ENCODE assay signal across 1 cellular context in genomic region chr3:45054196-45054857, GRCh38.
A peak's percentile ranks its signal among the peaks of the same experiment; 100 is the strongest.
TF ChIP-seq lines count a peak whose summit lies in the region.

No MANE protein-coding gene starts in this region.

TF ChIP-seq in K562, 482 proteins besides CTCF, POLR2A, EP300 and RAD21 (continued from another document and continues in another):
- no peak for TF ChIP-seq FOXP1 (CRISPR knock-in tag; IDR thresholded peaks at IDR 0.05)
- TF ChIP-seq JUND (IDR thresholded peaks at IDR 0.05; ENCODE audit: borderline replicate concordance, low read depth, low read length) = no peak
- TF ChIP-seq JUND (tag; IDR thresholded peaks at IDR 0.05; ENCODE audit: borderline replicate concordance, low read depth, low read length) = no peak
- no peak for TF ChIP-seq U2AF2 (optimal IDR thresholded peaks at IDR 0.05; ENCODE audit: low read depth, low read length)
- no peak for TF ChIP-seq MYC (IDR thresholded peaks at IDR 0.05; ENCODE audit: low read depth, low read length)
- TF ChIP-seq MYC (CRISPR knock-in tag; IDR thresholded peaks at IDR 0.05; ENCODE audit: borderline replicate concordance, low read depth) = peak; percentile 95; the same call in 1 of the 2 replicates
- no peak for TF ChIP-seq ZNF518B (CRISPR knock-in tag; IDR thresholded peaks at IDR 0.05)
- TF ChIP-seq SRSF7 (optimal IDR thresholded peaks at IDR 0.05; ENCODE audit: low read depth, low read length) = no peak
- peak; percentile 87; the same call in 1 of the 2 replicates for TF ChIP-seq GTF2E2 (tag; IDR thresholded peaks at IDR 0.05)
- TF ChIP-seq, protein P1, sequence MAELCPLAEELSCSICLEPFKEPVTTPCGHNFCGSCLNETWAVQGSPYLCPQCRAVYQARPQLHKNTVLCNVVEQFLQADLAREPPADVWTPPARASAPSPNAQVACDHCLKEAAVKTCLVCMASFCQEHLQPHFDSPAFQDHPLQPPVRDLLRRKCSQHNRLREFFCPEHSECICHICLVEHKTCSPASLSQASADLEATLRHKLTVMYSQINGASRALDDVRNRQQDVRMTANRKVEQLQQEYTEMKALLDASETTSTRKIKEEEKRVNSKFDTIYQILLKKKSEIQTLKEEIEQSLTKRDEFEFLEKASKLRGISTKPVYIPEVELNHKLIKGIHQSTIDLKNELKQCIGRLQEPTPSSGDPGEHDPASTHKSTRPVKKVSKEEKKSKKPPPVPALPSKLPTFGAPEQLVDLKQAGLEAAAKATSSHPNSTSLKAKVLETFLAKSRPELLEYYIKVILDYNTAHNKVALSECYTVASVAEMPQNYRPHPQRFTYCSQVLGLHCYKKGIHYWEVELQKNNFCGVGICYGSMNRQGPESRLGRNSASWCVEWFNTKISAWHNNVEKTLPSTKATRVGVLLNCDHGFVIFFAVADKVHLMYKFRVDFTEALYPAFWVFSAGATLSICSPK (IDR thresholded peaks at IDR 0.05; ENCODE audit: borderline replicate concordance) = no peak
- peak; percentile 98 for TF ChIP-seq PTRF (tag; IDR thresholded peaks at IDR 0.05)
- TF ChIP-seq ZNF395 (CRISPR knock-in tag; IDR thresholded peaks at IDR 0.05) = peak; percentile 99
- TF ChIP-seq, protein P2, sequence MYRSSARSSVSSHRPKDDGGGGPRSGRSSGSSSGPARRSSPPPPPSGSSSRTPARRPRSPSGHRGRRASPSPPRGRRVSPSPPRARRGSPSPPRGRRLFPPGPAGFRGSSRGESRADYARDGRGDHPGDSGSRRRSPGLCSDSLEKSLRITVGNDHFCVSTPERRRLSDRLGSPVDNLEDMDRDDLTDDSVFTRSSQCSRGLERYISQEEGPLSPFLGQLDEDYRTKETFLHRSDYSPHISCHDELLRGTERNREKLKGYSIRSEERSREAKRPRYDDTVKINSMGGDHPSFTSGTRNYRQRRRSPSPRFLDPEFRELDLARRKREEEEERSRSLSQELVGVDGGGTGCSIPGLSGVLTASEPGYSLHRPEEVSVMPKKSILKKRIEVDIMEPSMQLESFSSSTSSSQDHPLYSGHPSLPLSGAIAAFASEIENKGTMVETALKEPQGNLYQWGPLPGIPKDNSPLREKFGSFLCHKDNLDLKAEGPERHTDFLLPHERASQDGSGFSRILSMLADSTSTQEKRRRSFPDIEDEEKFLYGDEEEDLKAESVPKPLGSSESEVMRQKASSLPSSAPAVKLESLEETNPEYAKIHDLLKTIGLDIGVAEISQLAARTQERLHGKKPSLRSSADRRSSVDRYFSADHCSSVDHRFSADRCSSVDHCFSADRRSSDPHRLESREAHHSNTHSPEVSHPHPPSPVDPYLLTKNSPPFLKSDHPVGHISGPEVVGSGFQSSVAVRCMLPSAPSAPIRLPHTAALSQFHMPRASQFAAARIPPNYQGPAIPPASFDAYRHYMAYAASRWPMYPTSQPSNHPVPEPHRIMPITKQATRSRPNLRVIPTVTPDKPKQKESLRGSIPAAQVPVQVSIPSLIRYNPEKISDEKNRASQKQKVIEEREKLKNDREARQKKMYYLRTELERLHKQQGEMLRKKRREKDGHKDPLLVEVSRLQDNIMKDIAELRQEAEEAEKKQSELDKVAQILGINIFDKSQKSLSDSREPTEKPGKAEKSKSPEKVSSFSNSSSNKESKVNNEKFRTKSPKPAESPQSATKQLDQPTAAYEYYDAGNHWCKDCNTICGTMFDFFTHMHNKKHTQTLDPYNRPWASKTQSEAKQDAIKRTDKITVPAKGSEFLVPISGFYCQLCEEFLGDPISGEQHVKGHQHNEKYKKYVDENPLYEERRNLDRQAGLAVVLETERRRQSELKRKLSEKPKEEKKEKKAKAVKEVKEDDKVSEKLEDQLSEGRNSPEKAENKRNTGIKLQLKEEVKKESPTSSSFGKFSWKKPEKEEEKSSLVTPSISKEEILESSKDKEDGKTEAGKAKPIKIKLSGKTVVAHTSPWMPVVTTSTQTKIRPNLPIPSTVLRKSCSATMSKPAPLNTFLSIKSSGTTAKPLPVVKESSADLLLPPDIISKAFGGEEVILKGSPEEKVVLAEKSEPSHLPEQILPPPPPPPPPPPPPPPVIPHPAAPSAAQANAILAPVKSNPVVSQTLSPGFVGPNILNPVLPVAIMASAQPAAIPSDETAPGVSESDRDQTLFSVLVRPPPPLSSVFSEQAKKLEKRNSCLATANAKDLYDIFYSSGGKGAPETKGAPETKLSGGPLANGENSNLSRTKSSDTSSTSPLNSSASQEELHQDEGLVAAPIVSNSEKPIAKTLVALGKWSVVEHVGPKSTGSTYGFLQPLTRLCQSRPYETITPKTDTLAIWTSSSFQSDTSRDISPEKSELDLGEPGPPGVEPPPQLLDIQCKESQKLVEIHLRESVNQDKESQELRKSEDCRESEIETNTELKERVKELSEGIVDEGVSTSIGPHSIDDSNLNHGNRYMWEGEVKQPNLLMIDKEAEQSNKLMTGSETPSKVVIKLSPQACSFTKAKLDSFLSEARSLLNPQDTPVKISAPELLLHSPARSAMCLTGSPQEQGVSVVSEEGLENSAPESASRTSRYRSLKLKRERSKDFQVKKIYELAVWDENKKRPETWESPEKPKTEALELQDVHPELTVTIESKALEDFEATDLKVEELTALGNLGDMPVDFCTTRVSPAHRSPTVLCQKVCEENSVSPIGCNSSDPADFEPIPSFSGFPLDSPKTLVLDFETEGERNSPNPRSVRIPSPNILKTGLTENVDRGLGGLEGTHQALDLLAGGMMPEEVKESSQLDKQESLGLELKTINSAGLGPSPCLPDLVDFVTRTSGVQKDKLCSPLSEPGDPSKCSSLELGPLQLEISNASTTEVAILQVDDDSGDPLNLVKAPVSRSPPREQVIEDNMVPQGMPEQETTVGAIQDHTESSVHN (IDR thresholded peaks at IDR 0.05; ENCODE audit: borderline replicate concordance in 1 of 2, low read depth in 1 of 2) = no peak; a peak in 1 of 4 replicates
- peak; percentile 75 for TF ChIP-seq ZNF324 (CRISPR knock-in tag; IDR thresholded peaks at IDR 0.05)
- TF ChIP-seq HNRNPLL (IDR thresholded peaks at IDR 0.05; ENCODE audit: low read depth, low read length, poor library complexity, severe bottlenecking) = no peak
- TF ChIP-seq, protein P3, sequence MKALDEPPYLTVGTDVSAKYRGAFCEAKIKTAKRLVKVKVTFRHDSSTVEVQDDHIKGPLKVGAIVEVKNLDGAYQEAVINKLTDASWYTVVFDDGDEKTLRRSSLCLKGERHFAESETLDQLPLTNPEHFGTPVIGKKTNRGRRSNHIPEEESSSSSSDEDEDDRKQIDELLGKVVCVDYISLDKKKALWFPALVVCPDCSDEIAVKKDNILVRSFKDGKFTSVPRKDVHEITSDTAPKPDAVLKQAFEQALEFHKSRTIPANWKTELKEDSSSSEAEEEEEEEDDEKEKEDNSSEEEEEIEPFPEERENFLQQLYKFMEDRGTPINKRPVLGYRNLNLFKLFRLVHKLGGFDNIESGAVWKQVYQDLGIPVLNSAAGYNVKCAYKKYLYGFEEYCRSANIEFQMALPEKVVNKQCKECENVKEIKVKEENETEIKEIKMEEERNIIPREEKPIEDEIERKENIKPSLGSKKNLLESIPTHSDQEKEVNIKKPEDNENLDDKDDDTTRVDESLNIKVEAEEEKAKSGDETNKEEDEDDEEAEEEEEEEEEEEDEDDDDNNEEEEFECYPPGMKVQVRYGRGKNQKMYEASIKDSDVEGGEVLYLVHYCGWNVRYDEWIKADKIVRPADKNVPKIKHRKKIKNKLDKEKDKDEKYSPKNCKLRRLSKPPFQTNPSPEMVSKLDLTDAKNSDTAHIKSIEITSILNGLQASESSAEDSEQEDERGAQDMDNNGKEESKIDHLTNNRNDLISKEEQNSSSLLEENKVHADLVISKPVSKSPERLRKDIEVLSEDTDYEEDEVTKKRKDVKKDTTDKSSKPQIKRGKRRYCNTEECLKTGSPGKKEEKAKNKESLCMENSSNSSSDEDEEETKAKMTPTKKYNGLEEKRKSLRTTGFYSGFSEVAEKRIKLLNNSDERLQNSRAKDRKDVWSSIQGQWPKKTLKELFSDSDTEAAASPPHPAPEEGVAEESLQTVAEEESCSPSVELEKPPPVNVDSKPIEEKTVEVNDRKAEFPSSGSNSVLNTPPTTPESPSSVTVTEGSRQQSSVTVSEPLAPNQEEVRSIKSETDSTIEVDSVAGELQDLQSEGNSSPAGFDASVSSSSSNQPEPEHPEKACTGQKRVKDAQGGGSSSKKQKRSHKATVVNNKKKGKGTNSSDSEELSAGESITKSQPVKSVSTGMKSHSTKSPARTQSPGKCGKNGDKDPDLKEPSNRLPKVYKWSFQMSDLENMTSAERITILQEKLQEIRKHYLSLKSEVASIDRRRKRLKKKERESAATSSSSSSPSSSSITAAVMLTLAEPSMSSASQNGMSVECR (CRISPR knock-in tag; IDR thresholded peaks at IDR 0.05) = no peak
- TF ChIP-seq, protein P4, sequence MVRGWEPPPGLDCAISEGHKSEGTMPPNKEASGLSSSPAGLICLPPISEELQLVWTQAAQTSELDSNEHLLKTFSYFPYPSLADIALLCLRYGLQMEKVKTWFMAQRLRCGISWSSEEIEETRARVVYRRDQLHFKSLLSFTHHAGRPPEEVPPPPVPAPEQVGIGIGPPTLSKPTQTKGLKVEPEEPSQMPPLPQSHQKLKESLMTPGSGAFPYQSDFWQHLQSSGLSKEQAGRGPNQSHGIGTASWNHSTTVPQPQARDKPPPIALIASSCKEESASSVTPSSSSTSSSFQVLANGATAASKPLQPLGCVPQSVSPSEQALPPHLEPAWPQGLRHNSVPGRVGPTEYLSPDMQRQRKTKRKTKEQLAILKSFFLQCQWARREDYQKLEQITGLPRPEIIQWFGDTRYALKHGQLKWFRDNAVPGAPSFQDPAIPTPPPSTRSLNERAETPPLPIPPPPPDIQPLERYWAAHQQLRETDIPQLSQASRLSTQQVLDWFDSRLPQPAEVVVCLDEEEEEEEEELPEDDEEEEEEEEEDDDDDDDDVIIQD (CRISPR knock-in tag; IDR thresholded peaks at IDR 0.05) = peak; percentile 91
- peak; percentile 88; the same call in 1 of the 2 replicates for TF ChIP-seq PHTF2 (CRISPR knock-in tag; IDR thresholded peaks at IDR 0.05)
- TF ChIP-seq, protein P5, sequence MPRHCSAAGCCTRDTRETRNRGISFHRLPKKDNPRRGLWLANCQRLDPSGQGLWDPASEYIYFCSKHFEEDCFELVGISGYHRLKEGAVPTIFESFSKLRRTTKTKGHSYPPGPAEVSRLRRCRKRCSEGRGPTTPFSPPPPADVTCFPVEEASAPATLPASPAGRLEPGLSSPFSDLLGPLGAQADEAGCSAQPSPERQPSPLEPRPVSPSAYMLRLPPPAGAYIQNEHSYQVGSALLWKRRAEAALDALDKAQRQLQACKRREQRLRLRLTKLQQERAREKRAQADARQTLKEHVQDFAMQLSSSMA (CRISPR knock-in tag; IDR thresholded peaks at IDR 0.05) = no peak
- peak; percentile 88; the same call in 1 of the 2 replicates for TF ChIP-seq ZFPM2 (CRISPR knock-in tag; IDR thresholded peaks at IDR 0.05)
- TF ChIP-seq HMG20B (CRISPR knock-in tag; IDR thresholded peaks at IDR 0.05) = no peak
- no peak for TF ChIP-seq MED1 (CRISPR knock-in tag; IDR thresholded peaks at IDR 0.05; ENCODE audit: borderline replicate concordance)
- no peak for TF ChIP-seq GATAD2B (IDR thresholded peaks at IDR 0.05; ENCODE audit: borderline replicate concordance)
- no peak for TF ChIP-seq GABPB2 (CRISPR knock-in tag; conservative IDR thresholded peaks at IDR 0.05)
- TF ChIP-seq SMAD2 (IDR thresholded peaks at IDR 0.05; ENCODE audit: low read depth, low read length) = no peak
- no peak for TF ChIP-seq RBM25 (IDR thresholded peaks at IDR 0.05; ENCODE audit: low read depth, low read length, severe bottlenecking)
- no peak for TF ChIP-seq SIX5 (IDR thresholded peaks at IDR 0.05; ENCODE audit: borderline replicate concordance in 1 of 2, insufficient read depth in 1 of 2, low read depth in 1 of 2, low read length in 2 of 2)
- TF ChIP-seq PRMT5 (CRISPR knock-in tag; IDR thresholded peaks at IDR 0.05) = no peak
- peak; percentile 91 for TF ChIP-seq ZNF41 (CRISPR knock-in tag; conservative IDR thresholded peaks at IDR 0.05)
- TF ChIP-seq, protein P6, sequence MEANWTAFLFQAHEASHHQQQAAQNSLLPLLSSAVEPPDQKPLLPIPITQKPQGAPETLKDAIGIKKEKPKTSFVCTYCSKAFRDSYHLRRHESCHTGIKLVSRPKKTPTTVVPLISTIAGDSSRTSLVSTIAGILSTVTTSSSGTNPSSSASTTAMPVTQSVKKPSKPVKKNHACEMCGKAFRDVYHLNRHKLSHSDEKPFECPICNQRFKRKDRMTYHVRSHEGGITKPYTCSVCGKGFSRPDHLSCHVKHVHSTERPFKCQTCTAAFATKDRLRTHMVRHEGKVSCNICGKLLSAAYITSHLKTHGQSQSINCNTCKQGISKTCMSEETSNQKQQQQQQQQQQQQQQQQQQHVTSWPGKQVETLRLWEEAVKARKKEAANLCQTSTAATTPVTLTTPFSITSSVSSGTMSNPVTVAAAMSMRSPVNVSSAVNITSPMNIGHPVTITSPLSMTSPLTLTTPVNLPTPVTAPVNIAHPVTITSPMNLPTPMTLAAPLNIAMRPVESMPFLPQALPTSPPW (CRISPR knock-in tag; IDR thresholded peaks at IDR 0.05) = no peak
